Comparison of ENCODE assay signal across 8 cellular contexts in genomic region chr2:113598180-113598579, GRCh38. TPM values are rescaled to one million over a fixed set of nuclear protein-coding genes. Genes with fewer than 3 reads are reported as not detected.
DNase-seq lines count a peak whose midpoint lies in the region; ATAC-seq, FAIRE-seq and TF ChIP-seq lines count a peak whose summit lies in the region.
"Not testable (repeated sequence)": the region's sequence is repeated elsewhere in the genome, so short reads cannot be mapped to it uniquely, and the experiment has no call there.

No MANE protein-coding gene starts in this region.

- not testable (repeated sequence) for H3K9ac ChIP-seq in kidney (ENCODE audit: low read length in 2 of 2); HepG2 (ENCODE audit: insufficient read depth, low read depth, low read length)

- not testable (repeated sequence) for ATAC-seq in left ventricle myocardium superior, HepG2

- not testable (repeated sequence) for H3K4me2 ChIP-seq in HepG2 (ENCODE audit: low read depth, low read length)

- H3K4me1 ChIP-seq in adrenal gland (replicated peaks in 1 of 2); kidney (ENCODE audit: control insufficient read depth in 1 of 2, insufficient read depth in 1 of 2, low read depth in 1 of 2, low read length in 2 of 2); HepG2 (ENCODE audit: insufficient read depth, low read length); sigmoid colon; spleen; thyroid gland: not testable (repeated sequence)

- not testable (repeated sequence) for H2AFZ ChIP-seq in HepG2 (ENCODE audit: low read length)

- peak in 1 of 2 donors; percentile 43 for TF ChIP-seq POLR2A in adrenal gland (IDR thresholded peaks at IDR 0.05)
- TF ChIP-seq POLR2A in HepG2 (IDR thresholded peaks at IDR 0.05; ENCODE audit: insufficient read depth in 1 of 2, low read depth in 2 of 2, low read length in 2 of 2); sigmoid colon (IDR thresholded peaks at IDR 0.05); spleen (IDR thresholded peaks at IDR 0.05); thyroid gland (IDR thresholded peaks at IDR 0.05): not testable (repeated sequence)

- intact Hi-C loops in adrenal gland (cut with DNase I); left ventricle myocardium superior (cut with micrococcal nuclease); kidney (cut with DNase I); HepG2 (cut with micrococcal nuclease; ENCODE audit: unreplicated experiment); sigmoid colon (cut with DNase I); spleen (cut with DNase I; ENCODE audit: low total_unique reads); thyroid gland (cut with DNase I): not testable (repeated sequence)

- not testable (repeated sequence) for TF ChIP-seq RAD21 in HepG2 (CRISPR knock-in tag; IDR thresholded peaks at IDR 0.05)

- H3K36me3 ChIP-seq in adrenal gland (replicated peaks in 1 of 2); kidney (ENCODE audit: control insufficient read depth in 1 of 2, insufficient read depth in 2 of 2, low read length in 2 of 2); HepG2 (replicated peaks in 1 of 2; ENCODE audit: control insufficient read depth in 1 of 2, insufficient read depth in 2 of 2, low read length in 2 of 2); sigmoid colon; thyroid gland: not testable (repeated sequence)
- peaks cover 0 to 19% (median 4%) of the 10 kb centered on the region in 6 donors for H3K36me3 ChIP-seq in spleen

- H3K27ac ChIP-seq in HL-60 (replicated peaks) (peak overlapping the region; percentile 48), adrenal gland (peak overlapping the region in 1 of 5 donors; percentile 34), spleen (peak overlapping the region in 3 of 8 donors; percentile 45 to 54 (median 51))
- not testable (repeated sequence) for H3K27ac ChIP-seq in kidney (ENCODE audit: low read depth in 2 of 2, low read length in 2 of 2); HepG2 (ENCODE audit: extremely low read length, insufficient read depth, low read length); sigmoid colon; thyroid gland

- POLR2A ChIA-PET in HepG2 (lab: Yijun Ruan, JAX), result not testable (repeated sequence)

- H3K4me3 ChIP-seq in HL-60 (replicated peaks; ENCODE audit: insufficient read depth, low read length); adrenal gland; kidney (ENCODE audit: low read length in 2 of 2); HepG2 (replicated peaks in 1 of 3; ENCODE audit: insufficient read depth in 1 of 3, low read depth in 2 of 3, low read length in 3 of 3); sigmoid colon; spleen; thyroid gland (replicated peaks in 1 of 3): not testable (repeated sequence)

- not testable (repeated sequence) for TF ChIP-seq EP300 in HepG2 (IDR thresholded peaks at IDR 0.05; ENCODE audit: low read depth in 2 of 2, low read length in 2 of 2); HepG2 (CRISPR knock-in tag; IDR thresholded peaks at IDR 0.05; ENCODE audit: borderline replicate concordance); sigmoid colon (IDR thresholded peaks at IDR 0.05)

- 42 to 88% (median 61%) methylated on average over 5 to 13 of the region's 13 CpGs for WGBS in adrenal gland, 4 donors
- 90% methylated on average over 9 of the region's 13 CpGs for WGBS in HepG2 (ENCODE audit: low lambda C conversion rate)
- WGBS in sigmoid colon, 2 donors, result 80 to 88% methylated on average over 13 of the region's 13 CpGs
- WGBS in spleen, 5 donors, result 76 to 95% (median 83%) methylated on average over 8 to 13 of the region's 13 CpGs
- 62 to 72% methylated on average over 2 to 8 of the region's 13 CpGs for WGBS in thyroid gland, 2 donors

- H4K20me1 ChIP-seq in HepG2 (ENCODE audit: insufficient read depth, low read length), result not testable (repeated sequence)

- not testable (repeated sequence) for BruUV-seq in HepG2 (replicated peaks; lab: Mats Ljungman, UMichigan)

- not testable (repeated sequence) for H3K27me3 ChIP-seq in HL-60 (ENCODE audit: insufficient read depth, poor library complexity, severe bottlenecking); adrenal gland; HepG2 (ENCODE audit: control insufficient read depth in 1 of 2, insufficient read depth in 2 of 2, low read length in 2 of 2); sigmoid colon; spleen (replicated peaks in 1 of 7); thyroid gland

- not testable (repeated sequence) for FAIRE-seq in kidney (lab: Jason Lieb, UNC); HepG2 (lab: Jason Lieb, UNC)

- in situ Hi-C loops in HepG2 (cut with HindIII; ENCODE audit: extremely low pct_ligation_motif_present, low pct_unique_long_range_greater_than_20kb), result not testable (repeated sequence)

- CTCF ChIA-PET in HepG2 (lab: Yijun Ruan, JAX; ENCODE audit: low intra/inter-chr PET ratio, low total read pairs), result not testable (repeated sequence)

- DNase-seq in HL-60 (ENCODE audit: low read depth in 1 of 2, low spot score in 1 of 2); HepG2 (ENCODE audit: low spot score): not testable (repeated sequence)
- DNase-seq in adrenal gland (peak; percentile 46 to 79 (median 75)), left ventricle myocardium superior (peak; percentile 26), kidney (peak; percentile 66), sigmoid colon (peak; percentile 39), spleen (peak; percentile 80), thyroid gland (peak; percentile 29)

- H3K9me3 ChIP-seq in adrenal gland (replicated peaks in 1 of 3); kidney (ENCODE audit: control insufficient read depth in 1 of 2, low read length in 2 of 2); HepG2 (ENCODE audit: low read length); sigmoid colon; spleen; thyroid gland: not testable (repeated sequence)

- H3K79me2 ChIP-seq in HepG2 (ENCODE audit: insufficient read depth, low read length), result not testable (repeated sequence)

- not testable (repeated sequence) for TF ChIP-seq CTCF in HL-60 (IDR thresholded peaks at IDR 0.05; ENCODE audit: insufficient read depth, low read length); adrenal gland (IDR thresholded peaks at IDR 0.05); kidney (IDR thresholded peaks at IDR 0.05; ENCODE audit: borderline replicate concordance, extremely low read depth, insufficient read depth); HepG2 (CRISPR knock-in tag; IDR thresholded peaks at IDR 0.05); sigmoid colon (IDR thresholded peaks at IDR 0.05); spleen (IDR thresholded peaks at IDR 0.05 in 8 of 11, conservative IDR thresholded peaks at IDR 0.05 in 3 of 11); thyroid gland (IDR thresholded peaks at IDR 0.05)

RNA-seq across cellular contexts. Expression of gene RABL2A, which starts 28.9 kb away (rescaled TPM):
- 10 to 100 TPM in 4 of 8 donors, 1 to 10 TPM in 3, under 1 TPM in 1; 0.36 to 21.6 (median 9.3) TPM for total RNA-seq in adrenal gland
- polyA plus RNA-seq in adrenal gland, result 10 to 100 TPM in 2 of 3 donors, 1 to 10 TPM in 1; 7.3 to 34.4 (median 17.1) TPM
- total RNA-seq in left ventricle myocardium superior, result 5.3 TPM
- total RNA-seq in kidney, result 28.4 TPM
- 12.8 TPM for polyA plus RNA-seq in kidney (ENCODE audit: insufficient read depth, low read depth, low replicate concordance)
- total RNA-seq in HepG2 (2016; rRNA removed; fragmentation: Illumina TruSeq; extraction: Trizol), result 2.9 and 9.6 TPM in 2 replicates
- total RNA-seq in HepG2 (2016; cell fraction: cytosol; rRNA removed; fragmentation: Illumina TruSeq; extraction: Trizol; ENCODE audit: low read depth), result 4.3 TPM in 2 replicates
- total RNA-seq in HepG2 (2016; cell fraction: insoluble cytoplasmic fraction; rRNA removed; fragmentation: Illumina TruSeq; extraction: Trizol), result 2.4 and 8.8 TPM in 2 replicates
- total RNA-seq in HepG2 (2016; cell fraction: membrane; rRNA removed; fragmentation: Illumina TruSeq; extraction: Trizol), result 2.8 and 3.6 TPM in 2 replicates
- 14.4 and 20.3 TPM in 2 replicates for total RNA-seq in HepG2 (2016; cell fraction: nucleus; rRNA removed; fragmentation: Illumina TruSeq; extraction: Trizol)
- 13.4 and 16.4 TPM in 2 replicates for polyA plus RNA-seq in HepG2 (2011; rRNA removed)
- polyA plus RNA-seq in HepG2 (2011; cell fraction: cytosol; rRNA removed), result 4.3 and 6.5 TPM in 2 replicates
- polyA plus RNA-seq in HepG2 (2011; cell fraction: nucleus; rRNA removed), result 36.6 and 49.2 TPM in 2 replicates
- polyA plus RNA-seq in HepG2 (2012), result 8.6 and 9.0 TPM in 2 replicates
- 1.6 and 2.2 TPM in 2 replicates for polyA plus RNA-seq in HepG2 (2016; cell fraction: cytosol; fragmentation: Illumina TruSeq; extraction: Trizol; ENCODE audit: low read depth)
- polyA plus RNA-seq in HepG2 (2016; cell fraction: insoluble cytoplasmic fraction; fragmentation: Illumina TruSeq; extraction: Trizol; ENCODE audit: low read depth), result 3.3 and 4.4 TPM in 2 replicates
- polyA plus RNA-seq in HepG2 (2016; cell fraction: membrane; fragmentation: Illumina TruSeq; extraction: Trizol; ENCODE audit: low read depth), result 2.8 and 3.1 TPM in 2 replicates
- 29.3 and 35.2 TPM in 2 replicates for polyA plus RNA-seq in HepG2 (2016; cell fraction: nucleus; fragmentation: Illumina TruSeq; extraction: Trizol; ENCODE audit: insufficient read depth, low read depth)
- polyA minus RNA-seq in HepG2 (2011; rRNA and poly(A)+ RNA removed; ENCODE audit: low replicate concordance), result 17.8 and 18.9 TPM in 2 replicates
- polyA minus RNA-seq in HepG2 (2011; cell fraction: cytosol; rRNA and poly(A)+ RNA removed), result 2.5 and 3.9 TPM in 2 replicates
- 32.1 and 40.5 TPM in 2 replicates for polyA minus RNA-seq in HepG2 (2011; cell fraction: nucleus; rRNA and poly(A)+ RNA removed)
- 10 to 100 TPM in 2 of 4 donors, 1 to 10 TPM in 2; 6.4 to 15.2 (median 9.0) TPM for total RNA-seq in sigmoid colon
- polyA plus RNA-seq in sigmoid colon, result 10 to 100 TPM in 1 of 3 donors, 1 to 10 TPM in 2; 5.8 to 11.6 (median 7.8) TPM
- 10 to 100 TPM; 12.1 to 29.5 (median 17.8) TPM for total RNA-seq in spleen
- polyA plus RNA-seq in spleen, result 10 to 100 TPM; 10.5 to 13.9 (median 10.9) TPM
- 10 to 100 TPM; 18.1 to 40.8 (median 27.2) TPM for total RNA-seq in thyroid gland
